ENCODE assay signal across 8 cellular contexts in the genomic region with DNA sequence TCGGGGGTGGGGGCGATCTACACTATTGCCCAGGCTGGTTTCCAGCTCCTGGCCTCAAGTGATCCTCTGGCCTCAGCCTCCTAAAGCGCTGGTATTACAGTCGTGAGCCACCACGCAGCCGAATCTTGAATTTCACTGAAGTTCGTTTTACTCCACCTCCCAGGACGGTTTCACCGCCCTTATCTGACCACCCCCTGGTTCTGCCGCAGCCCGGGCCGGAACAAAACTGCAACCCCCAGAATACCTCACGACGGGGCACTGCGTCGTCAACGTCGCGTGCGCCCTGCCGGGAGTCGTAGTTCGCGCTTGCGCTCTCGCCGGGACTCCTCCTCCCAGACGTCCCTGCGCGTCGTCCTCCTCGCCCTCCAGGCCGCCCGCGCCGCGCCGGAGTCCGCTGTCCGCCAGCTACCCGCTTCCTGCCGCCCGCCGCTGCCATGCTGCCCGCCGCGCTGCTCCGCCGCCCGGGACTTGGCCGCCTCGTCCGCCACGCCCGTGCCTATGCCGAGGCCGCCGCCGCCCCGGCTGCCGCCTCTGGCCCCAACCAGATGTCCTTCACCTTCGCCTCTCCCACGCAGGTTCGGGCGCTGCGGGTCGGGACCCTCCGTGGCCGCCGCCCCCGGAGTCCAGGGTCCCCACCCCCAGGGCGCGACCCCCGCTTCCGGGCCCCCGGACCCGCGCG. TPM values are rescaled to one million over a fixed set of nuclear protein-coding genes. Genes with fewer than 3 reads are reported as not detected.
DNase-seq lines count a peak whose midpoint lies in the region; ATAC-seq and TF ChIP-seq lines count a peak whose summit lies in the region.

TSS of gene ATP5F1D (plus strand) at position 335 of the 679 bp plus-strand sequence. CDS start at position 435, 100 bp downstream.

- peaks cover 7 to 79% (median 58%) of the 10 kb centered on the region in 4 donors for H3K4me1 ChIP-seq in Peyer's patch
- peaks cover 52 to 63% of the 10 kb centered on the region in 2 donors for H3K4me1 ChIP-seq in mucosa of rectum (ENCODE audit: control insufficient read depth in 2 of 2, insufficient read depth in 2 of 2, low read length in 2 of 2)

- H3K9me3 ChIP-seq in KOPT-K1 (ENCODE audit: insufficient read depth, low read length, poor library complexity, severe bottlenecking) (no peaks in the 10 kb centered on the region), Peyer's patch (no peaks in the 10 kb centered on the region), mucosa of rectum (ENCODE audit: control insufficient read depth in 2 of 2, low read length in 2 of 2) (no peaks in the 10 kb centered on the region)

- H3K27ac Mint-ChIP-seq in activated T-cell treated with anti-CD3 and anti-CD28 coated beads, Interleukin-2, amount 50 U/mL, for 24 hours: peak within 1 kb of the TSS; percentile 94

- TF ChIP-seq POLR2A in Peyer's patch (IDR thresholded peaks at IDR 0.05) (peak; percentile 75 to 76), erythroblast (IDR thresholded peaks at IDR 0.05; ENCODE audit: low read length) (peak; percentile 72)

- peak within 1 kb of the TSS; percentile 88 to 97 (median 95) for H3K4me3 ChIP-seq in Peyer's patch
- H3K4me3 ChIP-seq in mucosa of rectum (ENCODE audit: low read length in 2 of 2): peak within 1 kb of the TSS; percentile 85 to 92

- H3K36me3 ChIP-seq in KOPT-K1 (ENCODE audit: insufficient read depth, low read length) (0 out of 2 replicates have a peak, but pooled peaks cover 10% of the 10 kb centered on the region), Peyer's patch (peaks cover 0 to 9% (median 0%) of the 10 kb centered on the region in 3 donors), mucosa of rectum (ENCODE audit: control insufficient read depth in 2 of 2, insufficient read depth in 2 of 2, low read length in 2 of 2) (no peaks in the 10 kb centered on the region)

- H3K9me3 Mint-ChIP-seq in activated T-cell treated with anti-CD3 and anti-CD28 coated beads, Interleukin-2, amount 50 U/mL, for 24 hours: no peaks in the 10 kb centered on the region

- H3K27me3 ChIP-seq in Peyer's patch (peaks cover 0 to 7% of the 10 kb centered on the region in 2 donors), mucosa of rectum (ENCODE audit: control insufficient read depth in 2 of 2, insufficient read depth in 2 of 2, low read length in 2 of 2) (peaks cover 3 to 9% of the 10 kb centered on the region in 2 donors)

- TF ChIP-seq CTCF in Peyer's patch (IDR thresholded peaks at IDR 0.05): peak in 1 of 6 experiments; percentile 6

- peak within 1 kb of the TSS; percentile 76 for H3K27ac ChIP-seq in KOPT-K1 (ENCODE audit: low read depth, low read length, poor library complexity, severe bottlenecking)
- peak within 1 kb of the TSS; percentile 92 to 100 (median 96) for H3K27ac ChIP-seq in Peyer's patch
- peak within 1 kb of the TSS; percentile 81 to 88 for H3K27ac ChIP-seq in mucosa of rectum (ENCODE audit: low read depth in 2 of 2, low read length in 2 of 2)

- H3K4me1 Mint-ChIP-seq in activated T-cell treated with anti-CD3 and anti-CD28 coated beads, Interleukin-2, amount 50 U/mL, for 24 hours (ENCODE audit: low read depth): peaks cover 59% of the 10 kb centered on the region

- peak within 1 kb of the TSS; percentile 80 to 97 for H3K9ac ChIP-seq in mucosa of rectum (ENCODE audit: low read depth in 1 of 2, low read length in 2 of 2)

- peaks cover 38% of the 10 kb centered on the region for H3K36me3 Mint-ChIP-seq in activated T-cell treated with anti-CD3 and anti-CD28 coated beads, Interleukin-2, amount 50 U/mL, for 24 hours (ENCODE audit: low read depth)

- H3K4me3 Mint-ChIP-seq in activated T-cell treated with anti-CD3 and anti-CD28 coated beads, Interleukin-2, amount 50 U/mL, for 24 hours: peak within 1 kb of the TSS; percentile 94

- peaks cover 14% of the 10 kb centered on the region for H3K27me3 Mint-ChIP-seq in activated T-cell treated with anti-CD3 and anti-CD28 coated beads, Interleukin-2, amount 50 U/mL, for 24 hours

- DNase-seq in COLO829 (ENCODE audit: low spot score): peak; percentile 96
- peak; percentile 91 to 97 (median 96) for DNase-seq in Peyer's patch
- DNase-seq in activated T-cell treated with anti-CD3 and anti-CD28 coated beads, Interleukin-2, amount 50 U/mL, for 24 hours: peak; percentile 97
- peak; percentile 98 for DNase-seq in erythroblast (lab: John Stamatoyannopoulos, UW)
- DNase-seq in stimulated activated CD8-positive, alpha-beta memory T cell treated with anti-CD3 and anti-CD28 coated beads, Interleukin-4, amount 100 ng/mL, for 48 hours: peak; percentile 95

- ATAC-seq in GM21526 (IDR thresholded peaks at IDR 0.05; ENCODE audit: low FRiP score, unreplicated experiment): peak; percentile 31

RNA-seq across cellular contexts. Expression of gene ATP5F1D, which starts in this region (rescaled TPM):
- 100 to 1,000 TPM in 3 of 4 donors, 10 to 100 TPM in 1; 88.3 to 299 (median 206) TPM for total RNA-seq in Peyer's patch

Comparison
In these comparisons a context has a peak if more than half of its experiments do, and no peak if none do; other contexts are left out.
1. Peak in every context shown above with its lines: DNase-seq, ATAC-seq, H3K4me3 ChIP-seq and H3K27ac ChIP-seq.